22 cellular contexts compared by ENCODE assay signal in genomic region chr15:64753419-64754185, GRCh38. TPM values are rescaled to one million over a fixed set of nuclear protein-coding genes. Genes with fewer than 3 reads are reported as not detected.
DNase-seq lines count a peak whose midpoint lies in the region; ATAC-seq and TF ChIP-seq lines count a peak whose summit lies in the region.
"Had no signal": no experiment of that assay in that cellular context is flagged by ENCODE, and none has a peak within 500 bp of the region (broad histone marks: within the 10 kb centered on the region; RNA-seq: fewer than 3 reads in every experiment).

No MANE protein-coding gene starts in this region.

- peaks cover 11% of the 10 kb centered on the region for H3K4me1 Mint-ChIP-seq in activated naive CD8-positive, alpha-beta T cell treated with anti-CD3 and anti-CD28 coated beads, Interleukin-2, amount 50 U/mL, for 24 hours
- no peaks in the 10 kb centered on the region for H3K4me1 Mint-ChIP-seq in activated naive CD8-positive, alpha-beta T cell treated with anti-CD3 and anti-CD28 coated beads for 36 hours
- H3K4me1 Mint-ChIP-seq in GM23338 (peaks cover 68% of the 10 kb centered on the region), endodermal cell (peaks cover 16% of the 10 kb centered on the region)
- no peaks in the 10 kb centered on the region for H3K4me1 Mint-ChIP-seq in activated CD8-positive, alpha-beta memory T cell treated with anti-CD3 and anti-CD28 coated beads, Interleukin-2, amount 10 ng/mL, durations not matched to agents 7 days and 5 days
- no peaks in the 10 kb centered on the region for H3K4me1 Mint-ChIP-seq in activated T-cell treated with anti-CD3 and anti-CD28 coated beads, Interleukin-2, amount 50 U/mL, for 72 hours (ENCODE audit: low read depth)

- TF ChIP-seq CTCF in GM23338 (conservative IDR thresholded peaks at IDR 0.05; ENCODE audit: low read depth in 2 of 2) (no peak), endodermal cell (conservative IDR thresholded peaks at IDR 0.05) (no peak)

- H3F3A ChIP-seq in GM23338 (replicated peaks; ENCODE audit: low read depth) = peaks cover 37% of the 10 kb centered on the region

- no peak overlapping the region for H3K9ac ChIP-seq in endodermal cell (ENCODE audit: extremely low read depth, low read length, poor library complexity, severe bottlenecking)
- H3K9ac ChIP-seq in stomach smooth muscle (ENCODE audit: low read length in 2 of 2) = no peak overlapping the region

- H3K4me3 ChIP-seq in GM23338 (no peak overlapping the region), endodermal cell (ENCODE audit: low read length) (no peak overlapping the region), stomach smooth muscle (ENCODE audit: low read length in 2 of 2) (no peak overlapping the region)
- H3K4me3 ChIP-seq: hepatocyte, lower lobe of right lung, upper lobe of left lung had no signal

- no peaks in the 10 kb centered on the region for H3K27me3 Mint-ChIP-seq in activated naive CD8-positive, alpha-beta T cell treated with anti-CD3 and anti-CD28 coated beads, Interleukin-2, amount 50 U/mL, for 24 hours
- no peaks in the 10 kb centered on the region for H3K27me3 Mint-ChIP-seq in activated naive CD8-positive, alpha-beta T cell treated with anti-CD3 and anti-CD28 coated beads for 36 hours
- peaks cover 14% of the 10 kb centered on the region for H3K27me3 Mint-ChIP-seq in GM23338 (ENCODE audit: insufficient read depth, low read depth, poor library complexity)
- no peaks in the 10 kb centered on the region for H3K27me3 Mint-ChIP-seq in endodermal cell (ENCODE audit: insufficient read depth)
- H3K27me3 Mint-ChIP-seq in activated CD8-positive, alpha-beta memory T cell treated with anti-CD3 and anti-CD28 coated beads, Interleukin-2, amount 10 ng/mL, durations not matched to agents 7 days and 5 days = peaks cover 18% of the 10 kb centered on the region
- H3K27me3 Mint-ChIP-seq in activated T-cell treated with anti-CD3 and anti-CD28 coated beads, Interleukin-2, amount 50 U/mL, for 72 hours (ENCODE audit: low read depth) = no peaks in the 10 kb centered on the region

- WGBS in endodermal cell (ENCODE audit: insufficient coverage in 1 of 2, insufficient read length in 1 of 2), 2 experiments = 95 to 96% methylated on average over 13 to 16 of the region's 16 CpGs

- H3K36me3 ChIP-seq in GM23338 (ENCODE audit: insufficient read depth) (peaks cover 8% of the 10 kb centered on the region; the same call in 1 of the 2 replicates), endodermal cell (ENCODE audit: control insufficient read depth, insufficient read depth, low read length) (peaks cover 36% of the 10 kb centered on the region), stomach smooth muscle (ENCODE audit: control insufficient read depth in 2 of 2, insufficient read depth in 2 of 2, low read length in 2 of 2) (peaks cover 0 to 3% of the 10 kb centered on the region in 2 donors)
- H3K36me3 ChIP-seq: lower lobe of right lung, upper lobe of left lung had no signal

- H3K79me2 ChIP-seq in GM23338 (replicated peaks; ENCODE audit: insufficient read depth) = peaks cover 99% of the 10 kb centered on the region
- H3K79me2 ChIP-seq: hepatocyte had no signal

- no peak for DNase-seq in activated naive CD8-positive, alpha-beta T cell treated with anti-CD3 and anti-CD28 coated beads, Interleukin-2, amount 50 U/mL, for 24 hours
- DNase-seq in activated naive CD8-positive, alpha-beta T cell treated with anti-CD3 and anti-CD28 coated beads for 36 hours = no peak
- DNase-seq in GM23338 (ENCODE audit: low spot score) = no peak
- DNase-seq in endodermal cell = no peak
- DNase-seq in DMS79 treated with DMSO at 0.1 percent for 48 hours (lab: John Stamatoyannopoulos, UW) = no peak
- no peak for DNase-seq in activated CD8-positive, alpha-beta memory T cell treated with anti-CD3 and anti-CD28 coated beads, Interleukin-2, amount 10 ng/mL, durations not matched to agents 7 days and 5 days
- DNase-seq in activated T-cell treated with anti-CD3 and anti-CD28 coated beads, Interleukin-2, amount 50 U/mL, for 72 hours = no peak
- DNase-seq: 8988T; activated naive CD4-positive, alpha-beta T cell treated with anti-CD3 and anti-CD28 coated beads for 36 hours; activated T-cell treated with anti-CD3 and anti-CD28 coated beads, Interleukin-2, amount 50 U/mL, for 1 hour; Calu3; EL; lower lobe of right lung; NCI-H1436 treated with DMSO at 0.1 percent for 48 hours; NCI-H2171; NCI-H526; Right ventricle myocardium superior; stimulated activated naive CD4-positive, alpha-beta T cell; upper lobe of left lung had no signal

- H3K4me1 ChIP-seq in GM23338 (ENCODE audit: insufficient read depth) = peaks cover 28% of the 10 kb centered on the region
- H3K4me1 ChIP-seq in endodermal cell (ENCODE audit: control insufficient read depth, insufficient read depth, low read length) = peaks cover 2% of the 10 kb centered on the region
- H3K4me1 ChIP-seq in stomach smooth muscle (ENCODE audit: control insufficient read depth, insufficient read depth, low read length) = peaks cover 77% of the 10 kb centered on the region
- H3K4me1 ChIP-seq: lower lobe of right lung, upper lobe of left lung had no signal

- H3K4me3 Mint-ChIP-seq in activated naive CD8-positive, alpha-beta T cell treated with anti-CD3 and anti-CD28 coated beads, Interleukin-2, amount 50 U/mL, for 24 hours = no peak overlapping the region
- H3K4me3 Mint-ChIP-seq in activated naive CD8-positive, alpha-beta T cell treated with anti-CD3 and anti-CD28 coated beads for 36 hours = no peak overlapping the region
- no peak overlapping the region; the same call in 2 of the 3 replicates for H3K4me3 Mint-ChIP-seq in GM23338
- no peak overlapping the region for H3K4me3 Mint-ChIP-seq in endodermal cell
- H3K4me3 Mint-ChIP-seq in activated CD8-positive, alpha-beta memory T cell treated with anti-CD3 and anti-CD28 coated beads, Interleukin-2, amount 10 ng/mL, durations not matched to agents 7 days and 5 days = no peak overlapping the region
- no peak overlapping the region for H3K4me3 Mint-ChIP-seq in activated T-cell treated with anti-CD3 and anti-CD28 coated beads, Interleukin-2, amount 50 U/mL, for 72 hours
- H3K4me3 Mint-ChIP-seq: activated naive CD4-positive, alpha-beta T cell treated with anti-CD3 and anti-CD28 coated beads for 36 hours had no signal

- peak; percentile 52 for ATAC-seq in activated naive CD8-positive, alpha-beta T cell treated with anti-CD3 and anti-CD28 coated beads, Interleukin-2, amount 50 U/mL, for 24 hours
- no peak for ATAC-seq in GM23338
- no peak for ATAC-seq in activated CD8-positive, alpha-beta memory T cell treated with anti-CD3 and anti-CD28 coated beads, Interleukin-2, amount 10 ng/mL, durations not matched to agents 7 days and 5 days
- no peak for ATAC-seq in activated T-cell treated with anti-CD3 and anti-CD28 coated beads, Interleukin-2, amount 50 U/mL, for 72 hours (replicated peaks in 1 of 2)
- ATAC-seq: lower lobe of right lung, sciatic nerve had no signal

- H3K36me3 Mint-ChIP-seq in activated naive CD8-positive, alpha-beta T cell treated with anti-CD3 and anti-CD28 coated beads, Interleukin-2, amount 50 U/mL, for 24 hours (ENCODE audit: low read depth) = no peaks in the 10 kb centered on the region
- H3K36me3 Mint-ChIP-seq in activated naive CD8-positive, alpha-beta T cell treated with anti-CD3 and anti-CD28 coated beads for 36 hours = no peaks in the 10 kb centered on the region
- H3K36me3 Mint-ChIP-seq in GM23338 (ENCODE audit: low read depth) = peaks cover 73% of the 10 kb centered on the region
- H3K36me3 Mint-ChIP-seq in endodermal cell (ENCODE audit: low read depth) = peaks cover 54% of the 10 kb centered on the region
- no peaks in the 10 kb centered on the region for H3K36me3 Mint-ChIP-seq in activated CD8-positive, alpha-beta memory T cell treated with anti-CD3 and anti-CD28 coated beads, Interleukin-2, amount 10 ng/mL, durations not matched to agents 7 days and 5 days
- H3K36me3 Mint-ChIP-seq in activated T-cell treated with anti-CD3 and anti-CD28 coated beads, Interleukin-2, amount 50 U/mL, for 72 hours (ENCODE audit: insufficient read depth in 2 of 2) = no peaks in the 10 kb centered on the region

- H4K20me1 ChIP-seq in GM23338 (replicated peaks; ENCODE audit: insufficient read depth) = peaks cover 80% of the 10 kb centered on the region

- no peaks in the 10 kb centered on the region for H3K9me3 Mint-ChIP-seq in activated naive CD8-positive, alpha-beta T cell treated with anti-CD3 and anti-CD28 coated beads, Interleukin-2, amount 50 U/mL, for 24 hours
- no peaks in the 10 kb centered on the region for H3K9me3 Mint-ChIP-seq in activated naive CD8-positive, alpha-beta T cell treated with anti-CD3 and anti-CD28 coated beads for 36 hours
- no peaks in the 10 kb centered on the region; the same call in 2 of the 3 replicates for H3K9me3 Mint-ChIP-seq in GM23338
- no peaks in the 10 kb centered on the region for H3K9me3 Mint-ChIP-seq in endodermal cell
- H3K9me3 Mint-ChIP-seq in activated CD8-positive, alpha-beta memory T cell treated with anti-CD3 and anti-CD28 coated beads, Interleukin-2, amount 10 ng/mL, durations not matched to agents 7 days and 5 days (ENCODE audit: low read depth) = no peaks in the 10 kb centered on the region
- no peaks in the 10 kb centered on the region for H3K9me3 Mint-ChIP-seq in activated T-cell treated with anti-CD3 and anti-CD28 coated beads, Interleukin-2, amount 50 U/mL, for 72 hours
- H3K9me3 Mint-ChIP-seq: activated naive CD4-positive, alpha-beta T cell treated with anti-CD3 and anti-CD28 coated beads for 36 hours had no signal

- H3K4me2 ChIP-seq in GM23338 = no peak overlapping the region
- H3K4me2 ChIP-seq: hepatocyte had no signal

- no peak overlapping the region for H2AFZ ChIP-seq in GM23338
- H2AFZ ChIP-seq: hepatocyte had no signal

- H3K27ac ChIP-seq in GM23338 (ENCODE audit: low read depth) = peak overlapping the region; percentile 80
- H3K27ac ChIP-seq in endodermal cell (ENCODE audit: low read depth, low read length) = no peak overlapping the region
- H3K27ac ChIP-seq in stomach smooth muscle (ENCODE audit: low read length) = peak overlapping the region; percentile 92
- H3K27ac ChIP-seq: hepatocyte, lower lobe of right lung, upper lobe of left lung had no signal

- H3K27me3 ChIP-seq in GM23338 (ENCODE audit: insufficient read depth) (no peaks in the 10 kb centered on the region), endodermal cell (ENCODE audit: control insufficient read depth, insufficient read depth, low read length, poor library complexity, severe bottlenecking) (no peaks in the 10 kb centered on the region), stomach smooth muscle (ENCODE audit: control insufficient read depth in 1 of 2, insufficient read depth in 2 of 2, low read length in 2 of 2) (no peaks in the 10 kb centered on the region)
- H3K27me3 ChIP-seq: hepatocyte, upper lobe of left lung had no signal

- H3K9me3 ChIP-seq in endodermal cell (ENCODE audit: control insufficient read depth, low read length) (no peaks in the 10 kb centered on the region), stomach smooth muscle (ENCODE audit: control insufficient read depth in 2 of 2, low read length in 2 of 2) (no peaks in the 10 kb centered on the region)
- H3K9me3 ChIP-seq: lower lobe of right lung, upper lobe of left lung had no signal

- no peaks in the 10 kb centered on the region for H3K9me2 ChIP-seq in GM23338 (ENCODE audit: insufficient read depth)

- H3K27ac Mint-ChIP-seq in activated naive CD8-positive, alpha-beta T cell treated with anti-CD3 and anti-CD28 coated beads, Interleukin-2, amount 50 U/mL, for 24 hours = no peak overlapping the region
- no peak overlapping the region for H3K27ac Mint-ChIP-seq in activated naive CD8-positive, alpha-beta T cell treated with anti-CD3 and anti-CD28 coated beads for 36 hours
- H3K27ac Mint-ChIP-seq in GM23338 (peak overlapping the region; percentile 67), endodermal cell (peak overlapping the region; percentile 37)
- H3K27ac Mint-ChIP-seq in activated CD8-positive, alpha-beta memory T cell treated with anti-CD3 and anti-CD28 coated beads, Interleukin-2, amount 10 ng/mL, durations not matched to agents 7 days and 5 days = no peak overlapping the region
- H3K27ac Mint-ChIP-seq in activated T-cell treated with anti-CD3 and anti-CD28 coated beads, Interleukin-2, amount 50 U/mL, for 72 hours = no peak overlapping the region
- H3K27ac Mint-ChIP-seq: activated naive CD4-positive, alpha-beta T cell treated with anti-CD3 and anti-CD28 coated beads for 36 hours had no signal

- CTCF ChIA-PET in activated CD8-positive, alpha-beta memory T cell treated with anti-CD3 and anti-CD28 coated beads, Interleukin-2, amount 10 ng/mL, durations not matched to agents 7 days and 5 days (lab: Charles Lee) = interaction anchor here (1.0 kb wide), 1 partner anchor 27 kb away, joined by 3 read pairs; no protein-coding TSS in a partner anchor

RNA-seq across cellular contexts. Expression of gene RBPMS2, which starts 21.8 kb away (rescaled TPM):
- not detected for total RNA-seq in activated naive CD8-positive, alpha-beta T cell treated with anti-CD3 and anti-CD28 coated beads for 36 hours
- 36.9 and 53.3 TPM in 2 replicates for total RNA-seq in GM23338 (2014; rRNA removed; shearing (Covaris generic))
- polyA plus RNA-seq in GM23338 (2016; fragmentation: Nextera tagmentation; extraction: Ambion mirVana) = 171 and 179 TPM in 2 replicates
- total RNA-seq in endodermal cell = 100 to 1,000 TPM in 1 of 2 donors, 10 to 100 TPM in 1; 86.0 to 131 TPM
- polyA plus RNA-seq in endodermal cell (2013, experiment 1 of 2) = 59.9 TPM
- polyA plus RNA-seq in endodermal cell (2013, experiment 2 of 2) = 49.6 TPM
- not detected for total RNA-seq in activated CD8-positive, alpha-beta memory T cell treated with anti-CD3 and anti-CD28 coated beads, Interleukin-2, amount 10 ng/mL, durations not matched to agents 7 days and 5 days
- under 1 TPM in 1 of 2 donors, not detected in 1; 0.14 TPM for total RNA-seq in activated T-cell treated with anti-CD3 and anti-CD28 coated beads, Interleukin-2, amount 50 U/mL, for 72 hours
- total RNA-seq: activated naive CD4-positive, alpha-beta T cell treated with anti-CD3 and anti-CD28 coated beads for 36 hours had no signal

Comparison
In these comparisons a context has a peak if more than half of its experiments do, and no peak if none do; other contexts are left out.
1. H3K27ac Mint-ChIP-seq: peak in GM23338 (single experiment) and endodermal cell (single experiment); none in activated naive CD8-positive, alpha-beta T cell treated with anti-CD3 and anti-CD28 coated beads, Interleukin-2, amount 50 U/mL, for 24 hours (single experiment), activated naive CD8-positive, alpha-beta T cell treated with anti-CD3 and anti-CD28 coated beads for 36 hours (single experiment), activated CD8-positive, alpha-beta memory T cell treated with anti-CD3 and anti-CD28 coated beads, Interleukin-2, amount 10 ng/mL, durations not matched to agents 7 days and 5 days (single experiment) and activated T-cell treated with anti-CD3 and anti-CD28 coated beads, Interleukin-2, amount 50 U/mL, for 72 hours (single experiment).
2. RNA of gene RBPMS2, which starts 21.8 kb away (total RNA-seq): 86.0 to 131 TPM in endodermal cell and 36.9 to 53.3 TPM in GM23338; 0.14 TPM in activated T-cell treated with anti-CD3 and anti-CD28 coated beads, Interleukin-2, amount 50 U/mL, for 72 hours, not detected in activated naive CD8-positive, alpha-beta T cell treated with anti-CD3 and anti-CD28 coated beads for 36 hours and not detected in activated CD8-positive, alpha-beta memory T cell treated with anti-CD3 and anti-CD28 coated beads, Interleukin-2, amount 10 ng/mL, durations not matched to agents 7 days and 5 days; every median in the first group is over 10 times any median in the second.